ENCODE assay signal across 24 cellular contexts in genomic region chr6:38818691-38819090, GRCh38.
"Had no signal": no experiment of that assay in that cellular context is flagged by ENCODE, and none has a peak within 500 bp of the region (broad histone marks: within the 10 kb centered on the region; RNA-seq: fewer than 3 reads in every experiment).

No MANE protein-coding gene starts in this region.

- H3K27me3 ChIP-seq: colonic mucosa, gastrocnemius medialis had no signal

- H3K4me1 ChIP-seq: colonic mucosa, esophagus squamous epithelium, heart right ventricle, left lung, lower lobe of right lung had no signal

- ATAC-seq: effector memory CD8-positive, alpha-beta T cell; esophagus mucosa; gastrocnemius medialis; heart right ventricle; left colon; left lung; left ventricle myocardium superior; lower lobe of right lung had no signal

- H3K9me3 Mint-ChIP-seq: dendritic cell treated with granulocyte-macrophage colony-stimulating factor and Interleukin-4, amounts not matched to agents 40 ng/mL and 50 ng/mL, for 4 days; effector memory CD8-positive, alpha-beta T cell; endodermal cell had no signal

- H3K27ac Mint-ChIP-seq: dendritic cell treated with granulocyte-macrophage colony-stimulating factor and Interleukin-4, amounts not matched to agents 40 ng/mL and 50 ng/mL, for 4 days; effector memory CD8-positive, alpha-beta T cell; endodermal cell had no signal

- H3K27ac ChIP-seq: colonic mucosa, epithelial cell of prostate, esophagus squamous epithelium, gastrocnemius medialis, heart right ventricle, left lung, lower lobe of right lung had no signal

- H3K4me3 Mint-ChIP-seq: dendritic cell treated with granulocyte-macrophage colony-stimulating factor and Interleukin-4, amounts not matched to agents 40 ng/mL and 50 ng/mL, for 4 days; effector memory CD8-positive, alpha-beta T cell; endodermal cell had no signal

- H3K36me3 ChIP-seq: colonic mucosa, esophagus squamous epithelium, gastrocnemius medialis, heart right ventricle, left lung, lower lobe of right lung had no signal

- H3K4me3 ChIP-seq: colonic mucosa, esophagus squamous epithelium, gastrocnemius medialis, heart right ventricle, left lung, lower lobe of right lung had no signal

- DNase-seq: cerebellar nuclear complex; colonic mucosa; cortex of kidney; effector CD8-positive, alpha-beta T cell; effector memory CD8-positive, alpha-beta T cell; endodermal cell; erythroblast; esophagus squamous epithelium; foreskin fibroblast; foreskin melanocyte; gastrocnemius medialis; glutamatergic neuron; head of caudate nucleus; heart right ventricle; hippocampal formation; left colon; left lung; left ventricle myocardium superior; lower lobe of right lung; mesenchymal stem cell; midbrain had no signal

- H3K9me3 ChIP-seq: colonic mucosa, esophagus squamous epithelium, gastrocnemius medialis, heart right ventricle, left lung, lower lobe of right lung had no signal
